ENCODE assay signal across 1 cellular context in genomic region chr16:30628628-30629342, GRCh38.
TF ChIP-seq lines count a peak whose summit lies in the region.

No MANE protein-coding gene starts in this region.

TF ChIP-seq in HCT116, 20 proteins besides CTCF, POLR2A, EP300 and RAD21 (continued from another document):
- TF ChIP-seq REST (IDR thresholded peaks at IDR 0.05; ENCODE audit: low read depth): no peak
- peak; percentile 89 for TF ChIP-seq TCF7L2 (IDR thresholded peaks at IDR 0.05; ENCODE audit: borderline replicate concordance, extremely low read depth, insufficient read depth, insufficient read length)
- no peak for TF ChIP-seq ELF1 (IDR thresholded peaks at IDR 0.05; ENCODE audit: borderline replicate concordance, low read depth)
- no peak for TF ChIP-seq SIN3A (IDR thresholded peaks at IDR 0.05; ENCODE audit: low read depth)
- TF ChIP-seq EZH2 (IDR thresholded peaks at IDR 0.05): no peak
- peak; percentile 37 for TF ChIP-seq YY1 (IDR thresholded peaks at IDR 0.05; ENCODE audit: extremely low read depth, insufficient replicate concordance, low read depth, low read length)
- TF ChIP-seq ZNF274 (IDR thresholded peaks at IDR 0.05; ENCODE audit: low read depth, low read length): no peak
- TF ChIP-seq ZBTB33 (IDR thresholded peaks at IDR 0.05; ENCODE audit: extremely low read depth, insufficient replicate concordance, low read length): no peak
- no peak for TF ChIP-seq EGR1 (IDR thresholded peaks at IDR 0.05; ENCODE audit: low read depth)
- no peak for TF ChIP-seq FOSL1 (IDR thresholded peaks at IDR 0.05; ENCODE audit: low read depth)
- TF ChIP-seq ATF3 (IDR thresholded peaks at IDR 0.05): no peak
